Comparison of ENCODE assay signal across 18 cellular contexts in genomic region chr14:70789361-70789760, GRCh38. TPM values are rescaled to one million over a fixed set of nuclear protein-coding genes. Genes with fewer than 3 reads are reported as not detected.
A peak's percentile ranks its signal among the peaks of the same experiment; 100 is the strongest.
DNase-seq lines count a peak whose midpoint lies in the region; ATAC-seq and TF ChIP-seq lines count a peak whose summit lies in the region.
"Had no signal": no experiment of that assay in that cellular context is flagged by ENCODE, and none has a peak within 500 bp of the region (broad histone marks: within the 10 kb centered on the region; RNA-seq: fewer than 3 reads in every experiment).

No MANE protein-coding gene starts in this region.

- peaks cover 3% of the 10 kb centered on the region for H3K27me3 Mint-ChIP-seq in nephron (ENCODE audit: low read depth)
- H3K27me3 Mint-ChIP-seq: activated CD4-positive, alpha-beta memory T cell treated with anti-CD3 and anti-CD28 coated beads for 36 hours; activated naive CD4-positive, alpha-beta T cell treated with anti-CD3 and anti-CD28 coated beads, Interleukin-2, amount 10 ng/mL, durations not matched to agents 7 days and 5 days; CD4-positive, alpha-beta memory T cell had no signal

- H3K27ac ChIP-seq in uterus: no peak overlapping the region
- H3K27ac ChIP-seq: colonic mucosa, parathyroid adenoma had no signal

- TF ChIP-seq POLR2A in uterus (IDR thresholded peaks at IDR 0.05): no peak

- TF ChIP-seq CTCF in cardiac fibroblast (IDR thresholded peaks at IDR 0.05; ENCODE audit: low read depth, low read length) (no peak), nephron (IDR thresholded peaks at IDR 0.05; ENCODE audit: unreplicated experiment in 3 of 3) (no peak), uterus (IDR thresholded peaks at IDR 0.05) (no peak)

- no peaks in the 10 kb centered on the region for H3K36me3 ChIP-seq in uterus
- H3K36me3 ChIP-seq: colonic mucosa had no signal

- no peaks in the 10 kb centered on the region for H3K27me3 ChIP-seq in uterus
- H3K27me3 ChIP-seq: colonic mucosa had no signal

- peaks cover 18% of the 10 kb centered on the region for H3K36me3 Mint-ChIP-seq in nephron (ENCODE audit: low read depth)
- H3K36me3 Mint-ChIP-seq: activated CD4-positive, alpha-beta memory T cell treated with anti-CD3 and anti-CD28 coated beads for 36 hours had no signal

- no peak overlapping the region for H3K4me3 Mint-ChIP-seq in nephron
- H3K4me3 Mint-ChIP-seq: activated CD4-positive, alpha-beta memory T cell treated with anti-CD3 and anti-CD28 coated beads for 36 hours; activated naive CD4-positive, alpha-beta T cell treated with anti-CD3 and anti-CD28 coated beads, Interleukin-2, amount 10 ng/mL, durations not matched to agents 7 days and 5 days; CD4-positive, alpha-beta memory T cell; T-helper 2 cell treated with Interferon-gamma antibody and Interleukin-4, amounts not matched to agents 5 μg/mL and 100 μg/mL, for 36 hours had no signal

- H3K4me1 Mint-ChIP-seq in nephron: peaks cover 41% of the 10 kb centered on the region
- H3K4me1 Mint-ChIP-seq: activated naive CD4-positive, alpha-beta T cell treated with anti-CD3 and anti-CD28 coated beads, Interleukin-2, amount 10 ng/mL, durations not matched to agents 7 days and 5 days had no signal

- H3K9me3 ChIP-seq in uterus: no peaks in the 10 kb centered on the region
- H3K9me3 ChIP-seq: colonic mucosa had no signal

- H3K4me1 ChIP-seq in uterus: no peaks in the 10 kb centered on the region
- H3K4me1 ChIP-seq: colonic mucosa had no signal

- intact Hi-C loops in uterus (cut with DNase I; ENCODE audit: low total_unique reads): no loop called here

- ATAC-seq in GM19351 (IDR thresholded peaks at IDR 0.05; ENCODE audit: unreplicated experiment) (no peak), GM19328 (IDR thresholded peaks at IDR 0.05; ENCODE audit: unreplicated experiment) (no peak)

- H3K9me3 Mint-ChIP-seq in nephron: no peaks in the 10 kb centered on the region
- H3K9me3 Mint-ChIP-seq: activated CD4-positive, alpha-beta memory T cell treated with anti-CD3 and anti-CD28 coated beads for 36 hours; activated naive CD4-positive, alpha-beta T cell treated with anti-CD3 and anti-CD28 coated beads, Interleukin-2, amount 10 ng/mL, durations not matched to agents 7 days and 5 days; CD4-positive, alpha-beta memory T cell; T-helper 2 cell treated with Interferon-gamma antibody and Interleukin-4, amounts not matched to agents 5 μg/mL and 100 μg/mL, for 36 hours had no signal

- H3K27ac Mint-ChIP-seq in nephron: peak overlapping the region; percentile 6 to 78 (median 35)
- H3K27ac Mint-ChIP-seq: activated CD4-positive, alpha-beta memory T cell treated with anti-CD3 and anti-CD28 coated beads for 36 hours; activated naive CD4-positive, alpha-beta T cell treated with anti-CD3 and anti-CD28 coated beads, Interleukin-2, amount 10 ng/mL, durations not matched to agents 7 days and 5 days; CD4-positive, alpha-beta memory T cell; T-helper 2 cell treated with Interferon-gamma antibody and Interleukin-4, amounts not matched to agents 5 μg/mL and 100 μg/mL, for 36 hours had no signal

- peak; percentile 91 for DNase-seq in Daoy (ENCODE audit: low read depth)
- peak; percentile 34 for DNase-seq in NCI-H2171 (lab: John Stamatoyannopoulos, UW)
- peak; percentile 44 to 50 for DNase-seq in cardiac fibroblast (ENCODE audit: low read depth in 2 of 2)
- no peak for DNase-seq in uterus
- DNase-seq in stimulated activated CD4-positive, alpha-beta T cell treated with anti-CD3 and anti-CD28 coated beads, Interleukin-1b, Interleukin-23, amount 100 ng/mL, for 48 hours: no peak
- DNase-seq: activated CD4-positive, alpha-beta memory T cell treated with anti-CD3 and anti-CD28 coated beads for 36 hours; activated naive CD4-positive, alpha-beta T cell treated with anti-CD3 and anti-CD28 coated beads, Interleukin-2, amount 10 ng/mL, durations not matched to agents 7 days and 5 days; CD4-positive, alpha-beta memory T cell; colonic mucosa; H7; NCI-H187 treated with DMSO at 0.1 percent for 48 hours; OCI-M1; stimulated activated naive CD4-positive, alpha-beta T cell treated with Interleukin-2 at 50 U/mL for 16 hours had no signal

- H3K4me3 ChIP-seq in cardiac fibroblast (replicated peaks in 1 of 2; ENCODE audit: low read depth in 2 of 2, low read length in 2 of 2) (no peak overlapping the region), uterus (no peak overlapping the region)
- H3K4me3 ChIP-seq: colonic mucosa had no signal

RNA-seq across cellular contexts. Expression of gene MAP3K9, which starts 20.0 kb away (rescaled TPM):
- 5.5 and 5.8 TPM in 2 replicates for total RNA-seq in Daoy (2014; rRNA removed; shearing (Covaris generic))
- total RNA-seq in uterus: 1 to 10 TPM in 2 of 4 donors, under 1 TPM in 2; 0.29 to 2.8 (median 1.2) TPM

Comparison
In these comparisons a context has a peak if more than half of its experiments do, and no peak if none do; other contexts are left out.
1. DNase-seq: peak in Daoy (single experiment), NCI-H2171 (single experiment) and cardiac fibroblast (2 of 2); none in uterus (0 of 2) and stimulated activated CD4-positive, alpha-beta T cell treated with anti-CD3 and anti-CD28 coated beads, Interleukin-1b, Interleukin-23, amount 100 ng/mL, for 48 hours (single experiment).